In genomic region chr2:105005170-105005569, GRCh38 we compare ENCODE assay signal across 14 cellular contexts. TPM values are rescaled to one million over a fixed set of nuclear protein-coding genes. Genes with fewer than 3 reads are reported as not detected.
A peak's percentile ranks its signal among the peaks of the same experiment; 100 is the strongest.
DNase-seq lines count a peak whose midpoint lies in the region; TF ChIP-seq lines count a peak whose summit lies in the region.
"Had no signal": no experiment of that assay in that cellular context is flagged by ENCODE, and none has a peak within 500 bp of the region (broad histone marks: within the 10 kb centered on the region; RNA-seq: fewer than 3 reads in every experiment).

No MANE protein-coding gene starts in this region.

- WGBS in mammary epithelial cell (ENCODE audit: low coverage, missing lambda C conversion rate), result 40% methylated on average over 1 of the region's 1 CpG
- 70 to 92% (median 82%) methylated on average over 1 of the region's 1 CpG for WGBS in spleen, 5 donors

- peaks cover 6% of the 10 kb centered on the region for H3K4me1 Mint-ChIP-seq in MCF 10A (ENCODE audit: insufficient read depth, unreplicated experiment)
- H3K4me1 Mint-ChIP-seq: CD14-positive monocyte had no signal

- H3K4me3 Mint-ChIP-seq in MCF 10A (ENCODE audit: unreplicated experiment), result no peak overlapping the region
- H3K4me3 Mint-ChIP-seq: CD14-positive monocyte had no signal

- H3K36me3 Mint-ChIP-seq in MCF 10A (ENCODE audit: insufficient read depth, unreplicated experiment), result peaks cover 8% of the 10 kb centered on the region
- H3K36me3 Mint-ChIP-seq: CD14-positive monocyte had no signal

- no peaks in the 10 kb centered on the region for H4K20me1 ChIP-seq in mammary epithelial cell (ENCODE audit: insufficient read depth, low read length)

- H3K27me3 Mint-ChIP-seq in MCF 10A (ENCODE audit: insufficient read depth, unreplicated experiment), result no peaks in the 10 kb centered on the region

- intact Hi-C loops in MCF 10A (cut with micrococcal nuclease) (no loop called here), mammary epithelial cell (cut with micrococcal nuclease) (no loop called here), spleen (cut with DNase I; ENCODE audit: low total_unique reads) (no loop called here)

- H3K27me3 ChIP-seq in mammary epithelial cell (ENCODE audit: insufficient read depth, low read length) (no peaks in the 10 kb centered on the region), stomach smooth muscle (ENCODE audit: control insufficient read depth in 1 of 2, insufficient read depth in 2 of 2, low read length in 2 of 2) (no peaks in the 10 kb centered on the region), spleen (replicated peaks in 1 of 7) (no peaks in the 10 kb centered on the region)

- H3K4me1 ChIP-seq in mammary epithelial cell (ENCODE audit: insufficient read depth, low read length), result no peaks in the 10 kb centered on the region
- H3K4me1 ChIP-seq in stomach smooth muscle (ENCODE audit: control insufficient read depth, insufficient read depth, low read length), result peaks cover 12% of the 10 kb centered on the region
- H3K4me1 ChIP-seq in spleen, result no peaks in the 10 kb centered on the region

- H3K36me3 ChIP-seq in mammary epithelial cell (ENCODE audit: insufficient read depth, low read length), result no peaks in the 10 kb centered on the region
- no peaks in the 10 kb centered on the region for H3K36me3 ChIP-seq in stomach smooth muscle (ENCODE audit: control insufficient read depth in 2 of 2, insufficient read depth in 2 of 2, low read length in 2 of 2)
- H3K36me3 ChIP-seq in spleen, result no peaks in the 10 kb centered on the region

- H3K9ac ChIP-seq in mammary epithelial cell (ENCODE audit: insufficient read depth, low read length), result no peak overlapping the region
- H3K9ac ChIP-seq in stomach smooth muscle (ENCODE audit: low read length in 2 of 2), result no peak overlapping the region

- H3K9me3 ChIP-seq in mammary epithelial cell (replicated peaks; ENCODE audit: insufficient read depth, low read length), result peaks cover 4% of the 10 kb centered on the region
- peaks cover 3 to 9% of the 10 kb centered on the region in 2 donors for H3K9me3 ChIP-seq in stomach smooth muscle (ENCODE audit: control insufficient read depth in 2 of 2, low read length in 2 of 2)
- peaks cover 0 to 26% (median 13%) of the 10 kb centered on the region in 8 donors for H3K9me3 ChIP-seq in spleen

- peak overlapping the region; percentile 17 for H3K27ac Mint-ChIP-seq in MCF 10A (ENCODE audit: low read depth, unreplicated experiment)
- H3K27ac Mint-ChIP-seq: CD14-positive monocyte had no signal

- H3K79me2 ChIP-seq in mammary epithelial cell (ENCODE audit: insufficient read depth, low read length), result no peaks in the 10 kb centered on the region

- DNase-seq in MCF 10A (ENCODE audit: unreplicated experiment) (peak; percentile 43), mammary epithelial cell (no peak), iPS-NIHi7 (ENCODE audit: extremely low spot score) (peak; percentile 13), spleen (no peak), NCI-H446 (lab: John Stamatoyannopoulos, UW) (no peak), NCI-H2227 treated with DMSO at 0.1 percent for 48 hours (lab: John Stamatoyannopoulos, UW) (no peak)
- DNase-seq: MM.1S; NCI-H187; NCI-H526; NK-92 treated with Interleukin-12 subunit alpha and Interleukin-12 subunit beta, amount 100 ng/mL, for 24 hours had no signal

- no peak overlapping the region for H2AFZ ChIP-seq in mammary epithelial cell (ENCODE audit: low read depth, low read length)

- no peak for TF ChIP-seq CTCF in MCF 10A (IDR thresholded peaks at IDR 0.05; ENCODE audit: unreplicated experiment)
- no peak for TF ChIP-seq CTCF in mammary epithelial cell (conservative IDR thresholded peaks at IDR 0.05 in 1 of 2, IDR thresholded peaks at IDR 0.05 in 1 of 2; ENCODE audit: extremely low read depth in 1 of 2, insufficient read depth in 1 of 2, low read depth in 1 of 2, low read length in 2 of 2)
- no peak for TF ChIP-seq CTCF in VCaP (conservative IDR thresholded peaks at IDR 0.05)
- TF ChIP-seq CTCF in spleen (IDR thresholded peaks at IDR 0.05 in 8 of 11, conservative IDR thresholded peaks at IDR 0.05 in 3 of 11), result no peak

- peaks cover 10% of the 10 kb centered on the region for H3K9me3 Mint-ChIP-seq in MCF 10A (ENCODE audit: unreplicated experiment)

- BruUV-seq in MCF 10A (replicated peaks; lab: Mats Ljungman, UMichigan) (no TSS peak), mammary epithelial cell (replicated peaks; lab: Mats Ljungman, UMichigan) (no TSS peak)

- CTCF ChIA-PET in MCF 10A (lab: Yijun Ruan, JAX), result interaction anchor here (0.6 to 0.9 kb wide), 2 partner anchors 175 to 231 kb away, joined by 3 read pairs; no protein-coding TSS in a partner anchor
- CTCF ChIA-PET in mammary epithelial cell (lab: Charles Lee; ENCODE audit: low non-redundant PET), result no interaction called here

- TF ChIP-seq POLR2A in spleen (IDR thresholded peaks at IDR 0.05), result no peak

- dilution Hi-C loops in mammary epithelial cell (cut with HindIII; ENCODE audit: low sequenced_read_pairs), result no loop called here

- H3K4me3 ChIP-seq in mammary epithelial cell (replicated peaks in 1 of 3; ENCODE audit: insufficient read depth in 1 of 3, low read depth in 2 of 3, low read length in 3 of 3), result no peak overlapping the region
- H3K4me3 ChIP-seq in stomach smooth muscle (ENCODE audit: low read length in 2 of 2), result peak overlapping the region in 1 of 2 donors; percentile 15
- no peak overlapping the region for H3K4me3 ChIP-seq in spleen
- H3K4me3 ChIP-seq: GM12878 had no signal

- POLR2A ChIA-PET in MCF 10A (lab: Yijun Ruan, JAX), result interaction anchor here (0.6 to 1.6 kb wide), 4 partner anchors 33 to 108 kb away, joined by 3 to 14 read pairs (median 4); partner anchors contain the start of gene MRPS9

- no peak overlapping the region for H3K4me2 ChIP-seq in mammary epithelial cell (ENCODE audit: insufficient read depth, low read depth, low read length)

- in situ Hi-C loops in mammary epithelial cell (cut with MboI; ENCODE audit: low sequenced_read_pairs in 2 of 2), result no loop called here

- H3K27ac ChIP-seq in mammary epithelial cell (ENCODE audit: insufficient read depth, low read depth, low read length) (no peak overlapping the region), VCaP (peak overlapping the region; percentile 75), stomach smooth muscle (ENCODE audit: low read length) (peak overlapping the region; percentile 24), spleen (no peak overlapping the region)

RNA-seq across cellular contexts. Expression of gene MRPS9, which starts 32.7 kb away (rescaled TPM):
- total RNA-seq in MCF 10A (2022), result 30.4 and 40.0 TPM in 2 replicates
- total RNA-seq in mammary epithelial cell, result 10 to 100 TPM; 12.8 to 27.3 TPM
- polyA plus RNA-seq in mammary epithelial cell, result 27.1 TPM
- 7.9 TPM for polyA minus RNA-seq in mammary epithelial cell
- total RNA-seq in spleen, result 10 to 100 TPM; 10.4 to 18.9 (median 14.9) TPM
- 10 to 100 TPM; 22.1 to 28.7 (median 22.6) TPM for polyA plus RNA-seq in spleen

Comparison
In these comparisons a context has a peak if more than half of its experiments do, and no peak if none do; other contexts are left out.
1. DNase-seq: peak in MCF 10A (single experiment) and iPS-NIHi7 (single experiment); none in mammary epithelial cell (single experiment), spleen (single experiment), NCI-H446 (0 of 2) and NCI-H2227 treated with DMSO at 0.1 percent for 48 hours (single experiment).
2. H3K27ac ChIP-seq: peak in VCaP (single experiment) and stomach smooth muscle (single experiment); none in mammary epithelial cell (single experiment) and spleen (0 of 8).